Comparison of ENCODE assay signal across 11 cellular contexts in the genomic region with DNA sequence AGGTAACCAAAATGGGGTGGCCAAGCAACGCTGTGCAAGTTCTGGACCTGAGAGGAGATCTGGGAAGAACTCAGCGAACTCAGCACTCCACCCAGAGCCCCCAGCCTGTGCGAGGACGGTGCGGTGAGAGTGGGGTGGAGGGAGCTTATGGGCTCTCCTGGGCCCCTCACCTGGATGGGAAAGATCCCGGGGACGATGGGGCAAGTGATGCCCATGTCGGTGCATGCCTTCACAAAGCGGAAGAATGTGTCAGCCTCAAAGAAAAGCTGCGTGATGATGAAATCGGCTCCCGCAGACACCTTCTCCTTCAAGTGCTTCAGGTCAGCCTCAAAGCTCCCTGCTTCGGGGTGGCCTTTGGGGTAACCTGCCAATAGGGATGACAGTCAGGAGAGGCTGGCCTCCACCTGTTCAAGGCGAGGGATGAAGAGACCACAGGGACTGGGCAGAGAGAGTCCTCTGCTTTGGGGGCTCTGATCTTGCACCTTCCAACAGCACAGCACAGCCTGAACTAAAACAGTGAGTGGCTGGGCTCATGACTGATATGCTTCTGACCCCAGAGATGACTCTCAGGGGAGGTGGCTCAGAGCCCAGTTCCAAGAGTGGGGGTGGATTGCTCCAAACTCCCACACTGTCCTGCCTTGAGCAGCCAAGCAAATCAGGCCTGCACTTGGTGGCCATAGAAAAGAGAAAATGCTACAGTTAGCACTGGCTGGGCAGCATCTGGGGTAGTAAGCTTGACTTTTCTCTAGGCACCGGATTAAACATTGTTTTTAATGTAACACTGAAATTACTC. TPM values are rescaled to one million over a fixed set of nuclear protein-coding genes. Genes with fewer than 3 reads are reported as not detected.
DNase-seq lines count a peak whose midpoint lies in the region; ATAC-seq, FAIRE-seq and TF ChIP-seq lines count a peak whose summit lies in the region.
"Had no signal": no experiment of that assay in that cellular context is flagged by ENCODE, and none has a peak within 500 bp of the region (broad histone marks: within the 10 kb centered on the region; RNA-seq: fewer than 3 reads in every experiment).

No MANE protein-coding gene starts in this region.

- in situ Hi-C loops in IMR-90 (cut with MboI; ENCODE audit: low sequenced_read_pairs), result no loop called here
- in situ Hi-C loops in HepG2 (cut with HindIII; ENCODE audit: extremely low pct_ligation_motif_present, low pct_unique_long_range_greater_than_20kb), result no loop called here

- peak; percentile 72 for ATAC-seq in IMR-90 (ENCODE audit: low read depth)
- no peak for ATAC-seq in HepG2
- ATAC-seq in stimulated activated memory B cell treated with anti-CD40 and anti-IgM and Interleukin-4, amounts not matched to agents 10 μg/mL and 1 μg/mL and 100 μg/mL, for 72 hours, result peak; percentile 64
- ATAC-seq in HG03354 (IDR thresholded peaks at IDR 0.05; ENCODE audit: poor library complexity, severe bottlenecking, unreplicated experiment), result no peak

- TF ChIP-seq CTCF in IMR-90 (conservative IDR thresholded peaks at IDR 0.05; ENCODE audit: low read depth, low read length) (no peak), HepG2 (CRISPR knock-in tag; IDR thresholded peaks at IDR 0.05) (no peak), PC-9 (conservative IDR thresholded peaks at IDR 0.05) (no peak)

- no peak overlapping the region for H3K27ac ChIP-seq in IMR-90 (ENCODE audit: insufficient read depth, low read length)
- no peak overlapping the region for H3K27ac ChIP-seq in HepG2 (ENCODE audit: extremely low read length, insufficient read depth, low read length)
- no peak overlapping the region for H3K27ac ChIP-seq in PC-9

- no peak overlapping the region for H3K4me3 Mint-ChIP-seq in stimulated activated memory B cell treated with anti-CD40 and anti-IgM and Interleukin-4, amounts not matched to agents 10 μg/mL and 1 μg/mL and 100 μg/mL, for 72 hours

- no peaks in the 10 kb centered on the region for H3K9me3 Mint-ChIP-seq in stimulated activated memory B cell treated with anti-CD40 and anti-IgM and Interleukin-4, amounts not matched to agents 10 μg/mL and 1 μg/mL and 100 μg/mL, for 72 hours

- peaks cover 56% of the 10 kb centered on the region for H3K36me3 ChIP-seq in IMR-90 (ENCODE audit: control insufficient read depth, insufficient read depth, low read length)
- peaks cover 5 to 15% of the 10 kb centered on the region in 2 experiments; a peak in 1 of 5 replicates for H3K36me3 ChIP-seq in HepG2 (replicated peaks in 1 of 2; ENCODE audit: control insufficient read depth in 1 of 2, insufficient read depth in 2 of 2, low read length in 2 of 2)
- H3K36me3 ChIP-seq in PC-9 (ENCODE audit: low read depth), result no peaks in the 10 kb centered on the region

- TF ChIP-seq RAD21 in IMR-90 (IDR thresholded peaks at IDR 0.05; ENCODE audit: low read length) (no peak), HepG2 (CRISPR knock-in tag; IDR thresholded peaks at IDR 0.05) (no peak)

- H3K4me1 ChIP-seq in IMR-90 (ENCODE audit: control insufficient read depth, insufficient read depth, low read length), result peaks cover 17% of the 10 kb centered on the region
- H3K4me1 ChIP-seq in HepG2 (ENCODE audit: insufficient read depth, low read length), result no peaks in the 10 kb centered on the region
- peaks cover 4% of the 10 kb centered on the region; the same call in 1 of the 2 replicates for H3K4me1 ChIP-seq in PC-9 (replicated peaks; ENCODE audit: insufficient read depth)

- WGBS in IMR-90 (ENCODE audit: extremely low coverage in 2 of 2, insufficient read length in 1 of 2), 2 experiments, result 100% methylated on average over 3 of the region's 15 CpGs; no CpG with 5 or more reads in 1 of the 2 experiments
- WGBS in HepG2 (ENCODE audit: low lambda C conversion rate), result 92% methylated on average over 15 of the region's 15 CpGs

- no peak overlapping the region for H2BK5ac ChIP-seq in IMR-90 (ENCODE audit: low read depth, low read length, poor library complexity, severe bottlenecking)

- no peak overlapping the region for H2BK20ac ChIP-seq in IMR-90 (ENCODE audit: low read depth, low read length)

- no peaks in the 10 kb centered on the region for H3K27me3 Mint-ChIP-seq in stimulated activated memory B cell treated with anti-CD40 and anti-IgM and Interleukin-4, amounts not matched to agents 10 μg/mL and 1 μg/mL and 100 μg/mL, for 72 hours

- H3K9me2 ChIP-seq in PC-9 (ENCODE audit: insufficient read depth), result no peaks in the 10 kb centered on the region

- H2BK120ac ChIP-seq in IMR-90 (ENCODE audit: low read depth, low read length), result no peak overlapping the region

- no TSS peak for BruUV-seq in IMR-90 (replicated peaks; lab: Mats Ljungman, UMichigan)
- no TSS peak for BruUV-seq in HepG2 (replicated peaks; lab: Mats Ljungman, UMichigan)
- no TSS peak for BruUV-seq in PC-9 (replicated peaks; lab: Mats Ljungman, UMichigan)

- peak overlapping the region; percentile 9 for H2AK9ac ChIP-seq in IMR-90 (replicated peaks; ENCODE audit: low read depth, low read length, poor library complexity)

- dilution Hi-C loops in IMR-90 (cut with HindIII; ENCODE audit: low sequenced_read_pairs, unreplicated experiment), result no loop called here

- no peak overlapping the region for H4K91ac ChIP-seq in IMR-90 (ENCODE audit: insufficient read depth, low read depth, low read length)

- peaks cover 68% of the 10 kb centered on the region for H3K36me3 Mint-ChIP-seq in stimulated activated memory B cell treated with anti-CD40 and anti-IgM and Interleukin-4, amounts not matched to agents 10 μg/mL and 1 μg/mL and 100 μg/mL, for 72 hours

- H3K79me2 ChIP-seq in HepG2 (ENCODE audit: insufficient read depth, low read length), result no peaks in the 10 kb centered on the region
- no peaks in the 10 kb centered on the region for H3K79me2 ChIP-seq in PC-9 (ENCODE audit: low read depth)

- H2AK5ac ChIP-seq in IMR-90 (ENCODE audit: low read depth, low read length), result no peak overlapping the region

- H3K4me2 ChIP-seq in IMR-90 (ENCODE audit: low read depth, low read length) (no peak overlapping the region), HepG2 (ENCODE audit: low read depth, low read length) (no peak overlapping the region), PC-9 (no peak overlapping the region)

- no peak overlapping the region for H2BK15ac ChIP-seq in IMR-90 (ENCODE audit: low read depth, low read length)

- H3K27me3 ChIP-seq in IMR-90 (ENCODE audit: control insufficient read depth, insufficient read depth, low read length) (no peaks in the 10 kb centered on the region), HepG2 (ENCODE audit: control insufficient read depth in 1 of 2, insufficient read depth in 2 of 2, low read length in 2 of 2) (no peaks in the 10 kb centered on the region), PC-9 (ENCODE audit: insufficient read depth, low read depth) (no peaks in the 10 kb centered on the region)

- H3K4me3 ChIP-seq in IMR-90 (ENCODE audit: insufficient read depth, low read depth, low read length) (no peak overlapping the region), HepG2 (replicated peaks in 1 of 3; ENCODE audit: insufficient read depth in 1 of 3, low read depth in 2 of 3, low read length in 3 of 3) (no peak overlapping the region), PC-9 (no peak overlapping the region)

- TF ChIP-seq EP300 in HepG2 (IDR thresholded peaks at IDR 0.05; ENCODE audit: low read depth in 2 of 2, low read length in 2 of 2) (no peak), HepG2 (CRISPR knock-in tag; IDR thresholded peaks at IDR 0.05; ENCODE audit: borderline replicate concordance) (no peak)

- no peak for FAIRE-seq in HepG2 (lab: Jason Lieb, UNC)

- H3F3A ChIP-seq in PC-9 (ENCODE audit: insufficient read depth, low read depth), result no peaks in the 10 kb centered on the region

- H3K56ac ChIP-seq in IMR-90 (ENCODE audit: extremely low read depth, insufficient read depth, low read length), result no peak overlapping the region

- H3K9ac ChIP-seq in IMR-90 (ENCODE audit: low read depth, low read length), result no peak overlapping the region
- H3K9ac ChIP-seq in HepG2 (ENCODE audit: insufficient read depth, low read depth, low read length), result no peak overlapping the region

- H3K9me3 ChIP-seq in IMR-90 (ENCODE audit: control insufficient read depth, insufficient read depth, low read length), result no peaks in the 10 kb centered on the region
- no peaks in the 10 kb centered on the region for H3K9me3 ChIP-seq in HepG2 (ENCODE audit: low read length)
- no peaks in the 10 kb centered on the region for H3K9me3 ChIP-seq in PC-9 (ENCODE audit: insufficient read depth, low read depth)

- intact Hi-C loops in IMR-90 (cut with micrococcal nuclease), result no loop called here
- intact Hi-C loops in HepG2 (cut with micrococcal nuclease; ENCODE audit: unreplicated experiment), result no loop called here
- intact Hi-C loops in PC-9 (cut with micrococcal nuclease; ENCODE audit: unreplicated experiment), result no loop called here

- no peak overlapping the region for H3K27ac Mint-ChIP-seq in stimulated activated memory B cell treated with anti-CD40 and anti-IgM and Interleukin-4, amounts not matched to agents 10 μg/mL and 1 μg/mL and 100 μg/mL, for 72 hours

- H4K20me1 ChIP-seq in IMR-90 (ENCODE audit: insufficient read depth, low read length), result no peaks in the 10 kb centered on the region
- H4K20me1 ChIP-seq in HepG2 (ENCODE audit: insufficient read depth, low read length), result no peaks in the 10 kb centered on the region
- no peaks in the 10 kb centered on the region for H4K20me1 ChIP-seq in PC-9 (ENCODE audit: insufficient read depth)

- H3K23ac ChIP-seq in IMR-90 (ENCODE audit: low read depth, low read length), result no peak overlapping the region

- POLR2A ChIA-PET in IMR-90 (lab: Charles Lee; ENCODE audit: unreplicated experiment), result no interaction called here
- POLR2A ChIA-PET in HepG2 (lab: Yijun Ruan, JAX), result interaction anchor here (1.0 kb wide), 1 partner anchor 9 kb away, joined by 3 read pairs; no protein-coding TSS in a partner anchor
- POLR2A ChIA-PET in PC-9 (lab: Charles Lee; ENCODE audit: unreplicated experiment), result interaction anchor here (0.6 kb wide), 1 partner anchor 25 kb away, joined by 5 read pairs; no protein-coding TSS in a partner anchor

- H3K18ac ChIP-seq in IMR-90 (ENCODE audit: low read depth, low read length), result no peak overlapping the region

- CTCF ChIA-PET in IMR-90 (lab: Yijun Ruan, JAX), result no interaction called here
- CTCF ChIA-PET in HepG2 (lab: Yijun Ruan, JAX; ENCODE audit: low intra/inter-chr PET ratio, low total read pairs), result no interaction called here
- CTCF ChIA-PET in PC-9 (lab: Charles Lee), result interaction anchor here (0.5 kb wide), 1 partner anchor 171 kb away, joined by 3 read pairs; no protein-coding TSS in a partner anchor

- H4K5ac ChIP-seq in IMR-90 (ENCODE audit: low read depth, low read length), result no peak overlapping the region

- H3K4ac ChIP-seq in IMR-90 (ENCODE audit: low read depth, low read length), result no peak overlapping the region

- peaks cover 0 to 12% of the 10 kb centered on the region in 2 experiments; a peak in 1 of 4 replicates for H3K79me1 ChIP-seq in IMR-90 (ENCODE audit: low read depth in 1 of 2, low read length in 2 of 2)

- H3K4me1 Mint-ChIP-seq in stimulated activated memory B cell treated with anti-CD40 and anti-IgM and Interleukin-4, amounts not matched to agents 10 μg/mL and 1 μg/mL and 100 μg/mL, for 72 hours, result peaks cover 20% of the 10 kb centered on the region

- H4K8ac ChIP-seq in IMR-90 (ENCODE audit: low read depth in 2 of 2, low read length in 2 of 2), result no peak overlapping the region

- TF ChIP-seq POLR2A in IMR-90 (IDR thresholded peaks at IDR 0.05; ENCODE audit: low read depth, low read length) (no peak), erythroblast (IDR thresholded peaks at IDR 0.05; ENCODE audit: low read length) (peak; percentile 44), HepG2 (IDR thresholded peaks at IDR 0.05; ENCODE audit: insufficient read depth in 1 of 2, low read depth in 2 of 2, low read length in 2 of 2) (no peak)

- DNase-seq in IMR-90, result peak; percentile 64
- peak; percentile 82 to 84 for DNase-seq in erythroblast (lab: John Stamatoyannopoulos, UW)
- DNase-seq in HepG2 (ENCODE audit: low spot score), result no peak
- DNase-seq in PC-9, result no peak
- no peak for DNase-seq in cerebellum (ENCODE audit: low spot score)
- no peak for DNase-seq in NCI-H1417 treated with DMSO at 0.1 percent for 48 hours (lab: John Stamatoyannopoulos, UW)
- DNase-seq: C1 segment of cervical spinal cord, MV-4-11, NCI-H510A treated with DMSO at 0.1 percent for 48 hours had no signal

- H3K9me1 ChIP-seq in IMR-90 (ENCODE audit: insufficient read depth, low read length), result peaks cover 18% of the 10 kb centered on the region; the same call in 1 of the 2 replicates

- H3K14ac ChIP-seq in IMR-90 (replicated peaks; ENCODE audit: low read depth, low read length), result no peak overlapping the region

- peak overlapping the region; percentile 18 for H2AFZ ChIP-seq in IMR-90 (replicated peaks; ENCODE audit: low read length, poor library complexity)
- no peak overlapping the region for H2AFZ ChIP-seq in HepG2 (ENCODE audit: low read length)
- no peak overlapping the region for H2AFZ ChIP-seq in PC-9

RNA-seq across cellular contexts. Expression of gene MTHFR, which starts 9.5 kb away (rescaled TPM):
- total RNA-seq in IMR-90 (2012; rRNA removed) (6.7 and 7.3 TPM in 2 replicates), HepG2 (2016; rRNA removed; fragmentation: Illumina TruSeq; extraction: Trizol) (5.0 and 8.2 TPM in 2 replicates), PC-9 (2021) (15.8 and 22.2 TPM in 2 replicates), cerebellum (29.6 TPM)
- polyA plus RNA-seq in IMR-90 (2012; rRNA removed) (6.7 and 7.4 TPM in 2 replicates), HepG2 (2011; rRNA removed) (3.8 and 6.8 TPM in 2 replicates)
- 3.5 and 5.5 TPM in 2 replicates for polyA plus RNA-seq in IMR-90 (2012; cell fraction: cytosol; rRNA removed)
- 16.7 and 23.0 TPM in 2 replicates for polyA plus RNA-seq in IMR-90 (2012; cell fraction: nucleus; rRNA removed; ENCODE audit: low replicate concordance)
- total RNA-seq in HepG2 (2016; cell fraction: cytosol; rRNA removed; fragmentation: Illumina TruSeq; extraction: Trizol; ENCODE audit: low read depth), result 4.1 and 5.4 TPM in 2 replicates
- total RNA-seq in HepG2 (2016; cell fraction: insoluble cytoplasmic fraction; rRNA removed; fragmentation: Illumina TruSeq; extraction: Trizol), result 4.9 and 8.0 TPM in 2 replicates
- 5.9 and 7.6 TPM in 2 replicates for total RNA-seq in HepG2 (2016; cell fraction: membrane; rRNA removed; fragmentation: Illumina TruSeq; extraction: Trizol)
- total RNA-seq in HepG2 (2016; cell fraction: nucleus; rRNA removed; fragmentation: Illumina TruSeq; extraction: Trizol), result 10.1 and 14.4 TPM in 2 replicates
- 2.8 and 3.4 TPM in 2 replicates for polyA plus RNA-seq in HepG2 (2011; cell fraction: cytosol; rRNA removed)
- polyA plus RNA-seq in HepG2 (2011; cell fraction: nucleus; rRNA removed), result 11.8 and 13.3 TPM in 2 replicates
- 2.8 and 3.0 TPM in 2 replicates for polyA plus RNA-seq in HepG2 (2012)
- polyA plus RNA-seq in HepG2 (2016; cell fraction: cytosol; fragmentation: Illumina TruSeq; extraction: Trizol; ENCODE audit: low read depth), result 0.58 and 0.61 TPM in 2 replicates
- polyA plus RNA-seq in HepG2 (2016; cell fraction: insoluble cytoplasmic fraction; fragmentation: Illumina TruSeq; extraction: Trizol; ENCODE audit: low read depth), result 3.6 and 4.9 TPM in 2 replicates
- 0.73 and 0.76 TPM in 2 replicates for polyA plus RNA-seq in HepG2 (2016; cell fraction: membrane; fragmentation: Illumina TruSeq; extraction: Trizol; ENCODE audit: low read depth)
- polyA plus RNA-seq in HepG2 (2016; cell fraction: nucleus; fragmentation: Illumina TruSeq; extraction: Trizol; ENCODE audit: insufficient read depth, low read depth), result 8.2 and 9.0 TPM in 2 replicates
- 19.5 and 30.6 TPM in 2 replicates for polyA minus RNA-seq in HepG2 (2011; rRNA and poly(A)+ RNA removed; ENCODE audit: low replicate concordance)
- polyA minus RNA-seq in HepG2 (2011; cell fraction: cytosol; rRNA and poly(A)+ RNA removed), result 2.5 and 6.1 TPM in 2 replicates
- 22.8 and 22.9 TPM in 2 replicates for polyA minus RNA-seq in HepG2 (2011; cell fraction: nucleus; rRNA and poly(A)+ RNA removed)

RNA-seq across cellular contexts. Expression of gene CLCN6, which starts 9.8 kb away (rescaled TPM):
- total RNA-seq in IMR-90 (2012; rRNA removed) (4.1 and 5.0 TPM in 2 replicates), HepG2 (2016; rRNA removed; fragmentation: Illumina TruSeq; extraction: Trizol) (10.1 and 19.3 TPM in 2 replicates), PC-9 (2021) (14.8 and 16.7 TPM in 2 replicates), cerebellum (19.9 TPM)
- polyA plus RNA-seq in IMR-90 (2012; rRNA removed) (9.7 and 10.6 TPM in 2 replicates), HepG2 (2011; rRNA removed) (14.9 and 19.9 TPM in 2 replicates)
- 3.5 and 5.0 TPM in 2 replicates for polyA plus RNA-seq in IMR-90 (2012; cell fraction: cytosol; rRNA removed)
- polyA plus RNA-seq in IMR-90 (2012; cell fraction: nucleus; rRNA removed; ENCODE audit: low replicate concordance), result 42.7 and 54.8 TPM in 2 replicates
- 3.7 and 4.0 TPM in 2 replicates for total RNA-seq in HepG2 (2016; cell fraction: cytosol; rRNA removed; fragmentation: Illumina TruSeq; extraction: Trizol; ENCODE audit: low read depth)
- total RNA-seq in HepG2 (2016; cell fraction: insoluble cytoplasmic fraction; rRNA removed; fragmentation: Illumina TruSeq; extraction: Trizol), result 7.6 and 20.5 TPM in 2 replicates
- total RNA-seq in HepG2 (2016; cell fraction: membrane; rRNA removed; fragmentation: Illumina TruSeq; extraction: Trizol), result 5.4 and 6.2 TPM in 2 replicates
- total RNA-seq in HepG2 (2016; cell fraction: nucleus; rRNA removed; fragmentation: Illumina TruSeq; extraction: Trizol), result 39.7 and 42.7 TPM in 2 replicates
- 8.3 and 12.0 TPM in 2 replicates for polyA plus RNA-seq in HepG2 (2011; cell fraction: cytosol; rRNA removed)
- polyA plus RNA-seq in HepG2 (2011; cell fraction: nucleus; rRNA removed), result 67.2 and 84.3 TPM in 2 replicates
- 25.5 and 26.0 TPM in 2 replicates for polyA plus RNA-seq in HepG2 (2012)
- 1.4 and 1.6 TPM in 2 replicates for polyA plus RNA-seq in HepG2 (2016; cell fraction: cytosol; fragmentation: Illumina TruSeq; extraction: Trizol; ENCODE audit: low read depth)
- polyA plus RNA-seq in HepG2 (2016; cell fraction: insoluble cytoplasmic fraction; fragmentation: Illumina TruSeq; extraction: Trizol; ENCODE audit: low read depth), result 4.8 and 8.2 TPM in 2 replicates
- 3.7 and 4.3 TPM in 2 replicates for polyA plus RNA-seq in HepG2 (2016; cell fraction: membrane; fragmentation: Illumina TruSeq; extraction: Trizol; ENCODE audit: low read depth)
- polyA plus RNA-seq in HepG2 (2016; cell fraction: nucleus; fragmentation: Illumina TruSeq; extraction: Trizol; ENCODE audit: insufficient read depth, low read depth), result 103 and 104 TPM in 2 replicates
- polyA minus RNA-seq in HepG2 (2011; rRNA and poly(A)+ RNA removed; ENCODE audit: low replicate concordance), result 10.8 and 21.4 TPM in 2 replicates
- 8.2 and 9.7 TPM in 2 replicates for polyA minus RNA-seq in HepG2 (2011; cell fraction: cytosol; rRNA and poly(A)+ RNA removed)
- polyA minus RNA-seq in HepG2 (2011; cell fraction: nucleus; rRNA and poly(A)+ RNA removed), result 37.9 and 38.6 TPM in 2 replicates

RNA-seq across cellular contexts. Expression of gene C1orf167, which starts 34.2 kb away (rescaled TPM):
- total RNA-seq in IMR-90 (2012; rRNA removed), result under 0.01 and 0.28 TPM in 2 replicates
- polyA plus RNA-seq in IMR-90 (2012; rRNA removed), result 0.15 and 0.27 TPM in 2 replicates
- polyA plus RNA-seq in IMR-90 (2012; cell fraction: cytosol; rRNA removed), result 0.10 and 0.42 TPM in 2 replicates
- 0.06 and 0.27 TPM in 2 replicates for polyA plus RNA-seq in IMR-90 (2012; cell fraction: nucleus; rRNA removed; ENCODE audit: low replicate concordance)
- total RNA-seq in HepG2 (2016; rRNA removed; fragmentation: Illumina TruSeq; extraction: Trizol), result not detected in 2 replicates
- not detected in 2 replicates for total RNA-seq in HepG2 (2016; cell fraction: cytosol; rRNA removed; fragmentation: Illumina TruSeq; extraction: Trizol; ENCODE audit: low read depth)
- total RNA-seq in HepG2 (2016; cell fraction: insoluble cytoplasmic fraction; rRNA removed; fragmentation: Illumina TruSeq; extraction: Trizol), result not detected in 2 replicates
- total RNA-seq in HepG2 (2016; cell fraction: membrane; rRNA removed; fragmentation: Illumina TruSeq; extraction: Trizol), result not detected in 2 replicates
- total RNA-seq in HepG2 (2016; cell fraction: nucleus; rRNA removed; fragmentation: Illumina TruSeq; extraction: Trizol), result not detected in 2 replicates
- polyA plus RNA-seq in HepG2 (2011; rRNA removed), result not detected in 2 replicates
- polyA plus RNA-seq in HepG2 (2011; cell fraction: cytosol; rRNA removed), result not detected in 2 replicates
- 0.19 TPM in 1 of 2 replicates, not detected in the other for polyA plus RNA-seq in HepG2 (2011; cell fraction: nucleus; rRNA removed)
- polyA plus RNA-seq in HepG2 (2012), result 0.72 TPM in 1 of 2 replicates, not detected in the other
- polyA plus RNA-seq in HepG2 (2016; cell fraction: cytosol; fragmentation: Illumina TruSeq; extraction: Trizol; ENCODE audit: low read depth), result not detected in 2 replicates
- not detected in 2 replicates for polyA plus RNA-seq in HepG2 (2016; cell fraction: insoluble cytoplasmic fraction; fragmentation: Illumina TruSeq; extraction: Trizol; ENCODE audit: low read depth)
- polyA plus RNA-seq in HepG2 (2016; cell fraction: membrane; fragmentation: Illumina TruSeq; extraction: Trizol; ENCODE audit: low read depth), result not detected in 2 replicates
- polyA plus RNA-seq in HepG2 (2016; cell fraction: nucleus; fragmentation: Illumina TruSeq; extraction: Trizol; ENCODE audit: insufficient read depth, low read depth), result not detected in 2 replicates
- not detected in 2 replicates for polyA minus RNA-seq in HepG2 (2011; rRNA and poly(A)+ RNA removed; ENCODE audit: low replicate concordance)
- not detected in 2 replicates for polyA minus RNA-seq in HepG2 (2011; cell fraction: cytosol; rRNA and poly(A)+ RNA removed)
- polyA minus RNA-seq in HepG2 (2011; cell fraction: nucleus; rRNA and poly(A)+ RNA removed), result not detected in 2 replicates
- total RNA-seq in PC-9 (2021), result not detected in 2 replicates
- total RNA-seq in cerebellum, result not detected

RNA-seq across cellular contexts. Expression of gene NPPA, which starts 51.4 kb away (rescaled TPM):
- total RNA-seq in IMR-90 (2012; rRNA removed), result not detected in 2 replicates
- polyA plus RNA-seq in IMR-90 (2012; rRNA removed), result not detected in 2 replicates
- not detected in 2 replicates for polyA plus RNA-seq in IMR-90 (2012; cell fraction: cytosol; rRNA removed)
- polyA plus RNA-seq in IMR-90 (2012; cell fraction: nucleus; rRNA removed; ENCODE audit: low replicate concordance), result not detected in 2 replicates
- total RNA-seq in HepG2 (2016; rRNA removed; fragmentation: Illumina TruSeq; extraction: Trizol), result not detected in 2 replicates
- total RNA-seq in HepG2 (2016; cell fraction: cytosol; rRNA removed; fragmentation: Illumina TruSeq; extraction: Trizol; ENCODE audit: low read depth), result not detected in 2 replicates
- not detected in 2 replicates for total RNA-seq in HepG2 (2016; cell fraction: insoluble cytoplasmic fraction; rRNA removed; fragmentation: Illumina TruSeq; extraction: Trizol)
- total RNA-seq in HepG2 (2016; cell fraction: membrane; rRNA removed; fragmentation: Illumina TruSeq; extraction: Trizol), result not detected in 2 replicates
- not detected in 2 replicates for total RNA-seq in HepG2 (2016; cell fraction: nucleus; rRNA removed; fragmentation: Illumina TruSeq; extraction: Trizol)
- polyA plus RNA-seq in HepG2 (2011; rRNA removed), result not detected in 2 replicates
- not detected in 2 replicates for polyA plus RNA-seq in HepG2 (2011; cell fraction: cytosol; rRNA removed)
- polyA plus RNA-seq in HepG2 (2011; cell fraction: nucleus; rRNA removed), result not detected in 2 replicates
- 0.92 and 1.8 TPM in 2 replicates for polyA plus RNA-seq in HepG2 (2012)
- polyA plus RNA-seq in HepG2 (2016; cell fraction: cytosol; fragmentation: Illumina TruSeq; extraction: Trizol; ENCODE audit: low read depth), result not detected in 2 replicates
- not detected in 2 replicates for polyA plus RNA-seq in HepG2 (2016; cell fraction: insoluble cytoplasmic fraction; fragmentation: Illumina TruSeq; extraction: Trizol; ENCODE audit: low read depth)
- polyA plus RNA-seq in HepG2 (2016; cell fraction: membrane; fragmentation: Illumina TruSeq; extraction: Trizol; ENCODE audit: low read depth), result not detected in 2 replicates
- not detected in 2 replicates for polyA plus RNA-seq in HepG2 (2016; cell fraction: nucleus; fragmentation: Illumina TruSeq; extraction: Trizol; ENCODE audit: insufficient read depth, low read depth)
- not detected in 2 replicates for polyA minus RNA-seq in HepG2 (2011; rRNA and poly(A)+ RNA removed; ENCODE audit: low replicate concordance)
- polyA minus RNA-seq in HepG2 (2011; cell fraction: cytosol; rRNA and poly(A)+ RNA removed), result not detected in 2 replicates
- not detected in 2 replicates for polyA minus RNA-seq in HepG2 (2011; cell fraction: nucleus; rRNA and poly(A)+ RNA removed)
- total RNA-seq in PC-9 (2021), result not detected in 2 replicates
- total RNA-seq in cerebellum, result 0.45 TPM

Comparison
In these comparisons a context has a peak if more than half of its experiments do, and no peak if none do; other contexts are left out.
1. ATAC-seq: peak in IMR-90 (single experiment) and stimulated activated memory B cell treated with anti-CD40 and anti-IgM and Interleukin-4, amounts not matched to agents 10 μg/mL and 1 μg/mL and 100 μg/mL, for 72 hours (single experiment); none in HepG2 (single experiment) and HG03354 (single experiment).
2. DNase-seq: peak in IMR-90 (single experiment) and erythroblast (2 of 2); none in HepG2 (single experiment), PC-9 (0 of 2), cerebellum (single experiment) and NCI-H1417 treated with DMSO at 0.1 percent for 48 hours (single experiment).